Comparison of ENCODE assay signal across 26 cellular contexts in the genomic region with DNA sequence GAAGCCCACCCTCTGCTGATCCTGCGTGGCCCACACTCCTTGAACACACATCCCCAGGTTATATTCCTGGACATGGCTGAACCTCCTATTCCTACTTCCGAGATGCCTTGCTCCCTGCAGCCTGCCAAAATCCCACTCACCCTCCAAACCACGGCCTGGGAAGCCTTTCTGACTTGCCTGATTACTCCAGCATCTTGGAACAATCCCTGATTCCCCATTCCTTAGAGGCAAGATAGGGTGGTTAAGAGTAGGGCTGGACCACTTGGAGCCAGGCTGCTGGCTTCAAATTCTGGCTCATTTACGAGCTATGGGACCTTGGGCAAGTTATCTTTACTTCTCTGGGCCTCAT. TPM values are rescaled to one million over a fixed set of nuclear protein-coding genes. Genes with fewer than 3 reads are reported as not detected.
"Had no signal": no experiment of that assay in that cellular context is flagged by ENCODE, and none has a peak within 500 bp of the region (broad histone marks: within the 10 kb centered on the region; RNA-seq: fewer than 3 reads in every experiment).

No MANE protein-coding gene starts in this region.

- H3K27ac ChIP-seq: breast epithelium, colonic mucosa, esophagus muscularis mucosa, left ventricle myocardium inferior, neutrophil, parathyroid adenoma, stomach, suprapubic skin, tibial nerve had no signal

- H3K4me1 ChIP-seq: colonic mucosa had no signal

- H3K4me3 ChIP-seq: breast epithelium, colonic mucosa, dorsolateral prefrontal cortex, esophagus muscularis mucosa, left ventricle myocardium inferior, stomach, suprapubic skin, tibial nerve had no signal

- H3K36me3 ChIP-seq: breast epithelium, colonic mucosa had no signal

- H3K36me3 Mint-ChIP-seq: natural killer cell treated with Interleukin-12 subunit alpha and Interleukin-12 subunit beta and Interleukin-15 and Interleukin-18, amount 100 ng/mL, for 72 hours had no signal

- DNase-seq: activated CD4-positive, alpha-beta T cell treated with anti-CD3 and anti-CD28 coated beads for 1 hour; activated CD4-positive, alpha-beta T cell treated with anti-CD3 and anti-CD28 coated beads, Interleukin-2, amount 50 U/mL, for 4 hours; activated CD8-positive, alpha-beta memory T cell treated with anti-CD3 and anti-CD28 coated beads, Interleukin-2, amount 50 U/mL, for 48 hours; activated gamma-delta T cell; activated T-cell treated with anti-CD3 and anti-CD28 coated beads, Interleukin-2, amount 50 U/mL, for 48 hours; colonic mucosa; dorsolateral prefrontal cortex; glutamatergic neuron; hippocampal formation; left ventricle myocardium inferior; midbrain; stimulated activated CD4-positive, alpha-beta T cell treated with anti-CD3 and anti-CD28 coated beads, Interleukin-4, amount 100 ng/mL, for 4 hours; stomach; T-cell had no signal

- H3K27me3 ChIP-seq: breast epithelium, colonic mucosa, dorsolateral prefrontal cortex, esophagus muscularis mucosa, neutrophil, stomach, suprapubic skin, tibial nerve had no signal

- H3K9me3 Mint-ChIP-seq: activated naive CD4-positive, alpha-beta T cell treated with anti-CD3 and anti-CD28 coated beads, Interleukin-2, amount 50 U/mL, for 24 hours; natural killer cell treated with Interleukin-12 subunit alpha and Interleukin-12 subunit beta and Interleukin-15 and Interleukin-18, amount 100 ng/mL, for 72 hours; T-cell had no signal

- ATAC-seq: natural killer cell treated with Interleukin-12 subunit alpha and Interleukin-12 subunit beta and Interleukin-15 and Interleukin-18, amount 100 ng/mL, for 72 hours; right cardiac atrium; T-cell had no signal

- H3K9me3 ChIP-seq: breast epithelium, colonic mucosa, esophagus muscularis mucosa, left ventricle myocardium inferior, neutrophil, stomach, suprapubic skin, tibial nerve had no signal

- H3K27me3 Mint-ChIP-seq: activated naive CD4-positive, alpha-beta T cell treated with anti-CD3 and anti-CD28 coated beads, Interleukin-2, amount 50 U/mL, for 24 hours; natural killer cell treated with Interleukin-12 subunit alpha and Interleukin-12 subunit beta and Interleukin-15 and Interleukin-18, amount 100 ng/mL, for 72 hours; T-cell had no signal

- H3K4me3 Mint-ChIP-seq: activated naive CD4-positive, alpha-beta T cell treated with anti-CD3 and anti-CD28 coated beads, Interleukin-2, amount 50 U/mL, for 24 hours; natural killer cell treated with Interleukin-12 subunit alpha and Interleukin-12 subunit beta and Interleukin-15 and Interleukin-18, amount 100 ng/mL, for 72 hours; T-cell had no signal

RNA-seq across cellular contexts. Expression of a gene that starts 45.9 kb away (rescaled TPM):
- total RNA-seq: activated CD8-positive, alpha-beta memory T cell treated with anti-CD3 and anti-CD28 coated beads for 36 hours; astrocyte; natural killer cell treated with Interleukin-12 subunit alpha and Interleukin-12 subunit beta and Interleukin-15 and Interleukin-18, amount 100 ng/mL, for 72 hours; pulmonary artery endothelial cell; T-cell had no signal
